20 cellular contexts compared by ENCODE assay signal in the genomic region with DNA sequence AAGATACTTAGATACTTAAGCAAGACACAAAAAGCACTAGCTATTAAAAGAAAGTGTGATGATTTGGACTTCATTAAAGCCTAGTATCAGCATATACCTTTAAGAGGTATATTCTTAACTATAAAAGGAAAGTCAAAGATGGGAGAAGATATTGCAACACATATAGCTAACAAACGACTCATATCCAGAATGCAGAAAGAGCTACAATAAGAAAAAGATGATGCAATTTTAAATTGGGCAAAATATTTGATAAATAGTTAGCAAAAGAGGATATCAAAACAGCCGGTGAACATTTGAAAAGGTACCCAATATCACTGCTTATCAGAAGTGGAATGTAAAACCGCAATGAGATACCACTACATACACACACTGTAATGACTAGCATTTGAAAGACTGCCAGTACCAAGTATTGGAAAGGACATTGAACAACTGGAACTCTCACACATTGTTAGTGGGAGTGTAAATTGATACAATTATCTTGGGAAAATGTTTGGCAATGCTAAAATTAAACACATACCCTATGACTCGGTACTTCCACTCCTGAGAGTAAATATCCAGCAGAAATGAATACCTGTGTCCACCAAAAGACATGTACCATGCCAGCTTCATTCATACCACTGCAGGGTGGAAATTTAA. TPM values are rescaled to one million over a fixed set of nuclear protein-coding genes. Genes with fewer than 3 reads are reported as not detected.
"Had no signal": no experiment of that assay in that cellular context is flagged by ENCODE, and none has a peak within 500 bp of the region (broad histone marks: within the 10 kb centered on the region; RNA-seq: fewer than 3 reads in every experiment).

No MANE protein-coding gene starts in this region.

- H3K4me1 ChIP-seq: esophagus muscularis mucosa had no signal

- H3K27me3 ChIP-seq: ovary had no signal

- H3K36me3 ChIP-seq: esophagus muscularis mucosa, ovary, thoracic aorta had no signal

- FAIRE-seq: urothelium cell line had no signal

- H3K27ac ChIP-seq: esophagus muscularis mucosa, ovary, thoracic aorta had no signal

- H3K4me3 ChIP-seq: esophagus muscularis mucosa, ovary, thoracic aorta had no signal

- H3K9me3 ChIP-seq: esophagus muscularis mucosa, ovary, thoracic aorta had no signal

- DNase-seq: activated B cell treated with CpG ODN at 0.5 μM for 24 hours; activated CD4-positive, alpha-beta T cell treated with anti-CD3 and anti-CD28 coated beads, Interleukin-2, amount 10 ng/mL, durations not matched to agents 24 days and 14 days; activated naive CD4-positive, alpha-beta T cell; endodermal cell; ovary; stimulated activated CD4-positive, alpha-beta T cell treated with anti-CD3 and anti-CD28 coated beads, Interleukin-4, amount 100 ng/mL, for 4 hours; stimulated activated naive CD8-positive, alpha-beta T cell treated with anti-CD3 and anti-CD28 coated beads, Interleukin-15, amount 100 ng/mL, for 72 hours; T-cell; T1000 had no signal

- ATAC-seq: stimulated activated naive CD8-positive, alpha-beta T cell treated with anti-CD3 and anti-CD28 coated beads, Interleukin-15, amount 100 ng/mL, for 72 hours; T-cell had no signal

RNA-seq across cellular contexts. Expression of a gene that starts 25.7 kb away (rescaled TPM):
- total RNA-seq: activated B cell treated with CpG ODN at 0.5 μM for 24 hours; activated CD4-positive, alpha-beta T cell treated with anti-CD3 and anti-CD28 coated beads, Interleukin-2, amount 10 ng/mL, durations not matched to agents 24 days and 14 days; activated T-helper 1 cell treated with anti-CD3 and anti-CD28 coated beads, Interleukin-12 subunit alpha, Interleukin-12 subunit beta, Interleukin-2, Interleukin-4 antibody, amounts not matched to agents 30 ng/mL and 10 ng/mL and 1 ng/mL, durations not matched to agents 14 hours and 24 hours and 36 hours; dermis microvascular lymphatic vessel endothelial cell; endodermal cell; esophagus muscularis mucosa; lower leg skin; mesothelial cell of epicardium; myocyte; neural crest cell; ovary; skeletal muscle tissue; T-cell; thoracic aorta had no signal
- polyA plus RNA-seq: ovary had no signal

RNA-seq across cellular contexts. Expression of a gene that starts 52.5 kb away (rescaled TPM):
- total RNA-seq: activated B cell treated with CpG ODN at 0.5 μM for 24 hours; activated CD4-positive, alpha-beta T cell treated with anti-CD3 and anti-CD28 coated beads, Interleukin-2, amount 10 ng/mL, durations not matched to agents 24 days and 14 days; activated T-helper 1 cell treated with anti-CD3 and anti-CD28 coated beads, Interleukin-12 subunit alpha, Interleukin-12 subunit beta, Interleukin-2, Interleukin-4 antibody, amounts not matched to agents 30 ng/mL and 10 ng/mL and 1 ng/mL, durations not matched to agents 14 hours and 24 hours and 36 hours; dermis microvascular lymphatic vessel endothelial cell; endodermal cell; lower leg skin; mesothelial cell of epicardium; myocyte; neural crest cell; ovary; renal cortical epithelial cell; skeletal muscle tissue; T-cell; thoracic aorta had no signal
- polyA plus RNA-seq: ovary had no signal
